In genomic region chr12:9365296-9365695, GRCh38 we compare ENCODE assay signal across 10 cellular contexts.
DNase-seq lines count a peak whose midpoint lies in the region; ATAC-seq and TF ChIP-seq lines count a peak whose summit lies in the region.
"Had no signal": no experiment of that assay in that cellular context is flagged by ENCODE, and none has a peak within 500 bp of the region (broad histone marks: within the 10 kb centered on the region; RNA-seq: fewer than 3 reads in every experiment).

No MANE protein-coding gene starts in this region.

- TF ChIP-seq CTCF in GM10266 (IDR thresholded peaks at IDR 0.05; ENCODE audit: control insufficient read depth, insufficient read depth, low read depth, missing control alignments) = no peak

- no peaks in the 10 kb centered on the region for H3K9me3 Mint-ChIP-seq in central memory CD8-positive, alpha-beta T cell

- H3K4me1 Mint-ChIP-seq in central memory CD8-positive, alpha-beta T cell = peaks cover 42% of the 10 kb centered on the region

- no peaks in the 10 kb centered on the region for H3K27me3 Mint-ChIP-seq in central memory CD8-positive, alpha-beta T cell

- H3K36me3 Mint-ChIP-seq in central memory CD8-positive, alpha-beta T cell (ENCODE audit: insufficient read depth) = peaks cover 2% of the 10 kb centered on the region

- H3K27ac Mint-ChIP-seq in central memory CD8-positive, alpha-beta T cell (ENCODE audit: low read depth) = peak overlapping the region; percentile 84

- DNase-seq in SIG-M5 treated with dmso at 0.1 percent for 504 hours (lab: John Stamatoyannopoulos, UW; ENCODE audit: unreplicated experiment) = peak; percentile 24
- DNase-seq in SIG-M5 (lab: John Stamatoyannopoulos, UW) = no peak
- peak; percentile 10 to 53 for DNase-seq in NOMO-1 (lab: John Stamatoyannopoulos, UW; ENCODE audit: unreplicated experiment in 2 of 2)
- no peak for DNase-seq in central memory CD8-positive, alpha-beta T cell (ENCODE audit: low spot score in 2 of 2)
- peak; percentile 30 for DNase-seq in non-pigmented ciliary epithelial cell (ENCODE audit: low read depth)
- DNase-seq in GM10266 (ENCODE audit: extremely low spot score) = no peak
- DNase-seq in mesenteric fat pad (ENCODE audit: low spot score) = no peak
- DNase-seq: DMS79, NCI-H2081 had no signal

- no peak for ATAC-seq in central memory CD8-positive, alpha-beta T cell (replicated peaks; ENCODE audit: extremely low read depth, poor library complexity, severe bottlenecking)
- ATAC-seq in HG03521 (IDR thresholded peaks at IDR 0.05; ENCODE audit: unreplicated experiment) = no peak

- H3K4me3 Mint-ChIP-seq in central memory CD8-positive, alpha-beta T cell = peak overlapping the region; percentile 72

Comparison
In these comparisons a context has a peak if more than half of its experiments do, and no peak if none do; other contexts are left out.
1. DNase-seq: peak in SIG-M5 treated with dmso at 0.1 percent for 504 hours (single experiment), NOMO-1 (2 of 2) and non-pigmented ciliary epithelial cell (single experiment); none in SIG-M5 (single experiment), central memory CD8-positive, alpha-beta T cell (0 of 2), GM10266 (single experiment) and mesenteric fat pad (single experiment).